12 cellular contexts compared by ENCODE assay signal in genomic region chr1:33119050-33119449, GRCh38. TPM values are rescaled to one million over a fixed set of nuclear protein-coding genes. Genes with fewer than 3 reads are reported as not detected.
A peak's percentile ranks its signal among the peaks of the same experiment; 100 is the strongest.
DNase-seq lines count a peak whose midpoint lies in the region; ATAC-seq and TF ChIP-seq lines count a peak whose summit lies in the region.
"Had no signal": no experiment of that assay in that cellular context is flagged by ENCODE, and none has a peak within 500 bp of the region (broad histone marks: within the 10 kb centered on the region; RNA-seq: fewer than 3 reads in every experiment).

No MANE protein-coding gene starts in this region.

- no peak for TF ChIP-seq CTCF in endothelial cell (IDR thresholded peaks at IDR 0.05; ENCODE audit: unreplicated experiment)
- no peak for TF ChIP-seq CTCF in type B pancreatic cell (conservative IDR thresholded peaks at IDR 0.05)

- TF ChIP-seq POLR2A in GM18505 (IDR thresholded peaks at IDR 0.05; ENCODE audit: borderline replicate concordance, extremely low read depth, insufficient read depth, insufficient read length): no peak

- H3K9me3 ChIP-seq in T-helper 17 cell (ENCODE audit: control insufficient read depth, low read length, poor library complexity, severe bottlenecking): no peaks in the 10 kb centered on the region

- no peaks in the 10 kb centered on the region for H3K36me3 Mint-ChIP-seq in activated CD8-positive, alpha-beta memory T cell treated with anti-CD3 and anti-CD28 coated beads, Interleukin-2, amount 10 ng/mL, durations not matched to agents 7 days and 5 days
- H3K36me3 Mint-ChIP-seq in T-helper 17 cell (ENCODE audit: low read depth) (peaks cover 4% of the 10 kb centered on the region), endothelial cell (ENCODE audit: low read depth, unreplicated experiment) (peaks cover 4% of the 10 kb centered on the region), type B pancreatic cell (no peaks in the 10 kb centered on the region)

- H3K27me3 Mint-ChIP-seq in activated CD8-positive, alpha-beta memory T cell treated with anti-CD3 and anti-CD28 coated beads, Interleukin-2, amount 10 ng/mL, durations not matched to agents 7 days and 5 days: no peaks in the 10 kb centered on the region
- H3K27me3 Mint-ChIP-seq in T-helper 17 cell (no peaks in the 10 kb centered on the region), endothelial cell (ENCODE audit: unreplicated experiment) (peaks cover 8% of the 10 kb centered on the region), type B pancreatic cell (peaks cover 10% of the 10 kb centered on the region)

- no peak for ATAC-seq in activated CD8-positive, alpha-beta memory T cell treated with anti-CD3 and anti-CD28 coated beads, Interleukin-2, amount 10 ng/mL, durations not matched to agents 7 days and 5 days
- ATAC-seq in T-helper 17 cell (no peak), GM18505 (IDR thresholded peaks at IDR 0.05; ENCODE audit: unreplicated experiment) (no peak)

- no peak overlapping the region for H3K4me3 Mint-ChIP-seq in activated CD8-positive, alpha-beta memory T cell treated with anti-CD3 and anti-CD28 coated beads, Interleukin-2, amount 10 ng/mL, durations not matched to agents 7 days and 5 days
- H3K4me3 Mint-ChIP-seq in T-helper 17 cell (no peak overlapping the region), endothelial cell (ENCODE audit: unreplicated experiment) (no peak overlapping the region), type B pancreatic cell (no peak overlapping the region)

- no peaks in the 10 kb centered on the region for H3K9me3 Mint-ChIP-seq in activated CD8-positive, alpha-beta memory T cell treated with anti-CD3 and anti-CD28 coated beads, Interleukin-2, amount 10 ng/mL, durations not matched to agents 7 days and 5 days (ENCODE audit: low read depth)
- H3K9me3 Mint-ChIP-seq in endothelial cell (ENCODE audit: unreplicated experiment): no peaks in the 10 kb centered on the region
- H3K9me3 Mint-ChIP-seq in type B pancreatic cell: no peaks in the 10 kb centered on the region

- no peak overlapping the region for H3K27ac Mint-ChIP-seq in activated CD8-positive, alpha-beta memory T cell treated with anti-CD3 and anti-CD28 coated beads, Interleukin-2, amount 10 ng/mL, durations not matched to agents 7 days and 5 days
- H3K27ac Mint-ChIP-seq in T-helper 17 cell: peak overlapping the region; percentile 74
- peak overlapping the region; percentile 30 for H3K27ac Mint-ChIP-seq in endothelial cell (ENCODE audit: unreplicated experiment)
- no peak overlapping the region for H3K27ac Mint-ChIP-seq in type B pancreatic cell

- DNase-seq in activated CD8-positive, alpha-beta memory T cell treated with anti-CD3 and anti-CD28 coated beads, Interleukin-2, amount 10 ng/mL, durations not matched to agents 7 days and 5 days: peak; percentile 35
- no peak for DNase-seq in activated CD8-positive, alpha-beta memory T cell treated with anti-CD3 and anti-CD28 coated beads, Interleukin-2, amount 50 U/mL, for 4 hours
- DNase-seq in T-helper 17 cell (no peak), endothelial cell (ENCODE audit: low spot score) (no peak), type B pancreatic cell (ENCODE audit: extremely low spot score, unreplicated experiment) (peak; percentile 39), NCI-H524 (lab: John Stamatoyannopoulos, UW) (no peak)
- DNase-seq: DMS79, NCI-H187 treated with DMSO at 0.1 percent for 48 hours, NCI-H446 treated with DMSO at 0.1 percent for 48 hours, NCI-H774, PC-9 had no signal

- no peaks in the 10 kb centered on the region for H3K4me1 Mint-ChIP-seq in activated CD8-positive, alpha-beta memory T cell treated with anti-CD3 and anti-CD28 coated beads, Interleukin-2, amount 10 ng/mL, durations not matched to agents 7 days and 5 days
- H3K4me1 Mint-ChIP-seq in T-helper 17 cell: peaks cover 9% of the 10 kb centered on the region
- peaks cover 4% of the 10 kb centered on the region for H3K4me1 Mint-ChIP-seq in endothelial cell (ENCODE audit: unreplicated experiment)
- H3K4me1 Mint-ChIP-seq in type B pancreatic cell (ENCODE audit: unreplicated experiment): peaks cover 5% of the 10 kb centered on the region

- CTCF ChIA-PET in activated CD8-positive, alpha-beta memory T cell treated with anti-CD3 and anti-CD28 coated beads, Interleukin-2, amount 10 ng/mL, durations not matched to agents 7 days and 5 days (lab: Charles Lee): interaction anchor here (0.8 kb wide), 1 partner anchor 179 kb away, joined by 3 read pairs; no protein-coding TSS in a partner anchor

RNA-seq across cellular contexts. Expression of gene AZIN2, which starts 38.1 kb away (rescaled TPM):
- total RNA-seq in activated CD8-positive, alpha-beta memory T cell treated with anti-CD3 and anti-CD28 coated beads, Interleukin-2, amount 10 ng/mL, durations not matched to agents 7 days and 5 days: 10 to 100 TPM in 1 of 2 experiments, 1 to 10 TPM in 1; 7.8 to 19.4 TPM
- total RNA-seq in T-helper 17 cell (1 to 10 TPM; 6.3 to 8.6 TPM), endothelial cell (ENCODE audit: unreplicated experiment) (1.4 TPM), type B pancreatic cell (ENCODE audit: low replicate concordance) (5.1 and 8.9 TPM in 2 replicates)

Comparison
In these comparisons a context has a peak if more than half of its experiments do, and no peak if none do; other contexts are left out.
1. DNase-seq: peak in activated CD8-positive, alpha-beta memory T cell treated with anti-CD3 and anti-CD28 coated beads, Interleukin-2, amount 10 ng/mL, durations not matched to agents 7 days and 5 days (single experiment) and type B pancreatic cell (single experiment); none in activated CD8-positive, alpha-beta memory T cell treated with anti-CD3 and anti-CD28 coated beads, Interleukin-2, amount 50 U/mL, for 4 hours (single experiment), T-helper 17 cell (0 of 3), endothelial cell (single experiment) and NCI-H524 (0 of 2).
2. H3K27ac Mint-ChIP-seq: peak in T-helper 17 cell (single experiment) and endothelial cell (single experiment); none in activated CD8-positive, alpha-beta memory T cell treated with anti-CD3 and anti-CD28 coated beads, Interleukin-2, amount 10 ng/mL, durations not matched to agents 7 days and 5 days (single experiment) and type B pancreatic cell (single experiment).